16 cellular contexts compared by ENCODE assay signal in genomic region chr11:103659743-103660142, GRCh38.
A peak's percentile ranks its signal among the peaks of the same experiment; 100 is the strongest.
DNase-seq lines count a peak whose midpoint lies in the region; FAIRE-seq and TF ChIP-seq lines count a peak whose summit lies in the region.
"Had no signal": no experiment of that assay in that cellular context is flagged by ENCODE, and none has a peak within 500 bp of the region (broad histone marks: within the 10 kb centered on the region; RNA-seq: fewer than 3 reads in every experiment).

No MANE protein-coding gene starts in this region.

- no peak overlapping the region for H3K27ac Mint-ChIP-seq in astrocyte (ENCODE audit: unreplicated experiment)

- TF ChIP-seq RAD21 in neural cell (conservative IDR thresholded peaks at IDR 0.05), result no peak

- no peaks in the 10 kb centered on the region for H3F3A ChIP-seq in neural cell (ENCODE audit: insufficient read depth, low read length, poor library complexity, severe bottlenecking)

- DNase-seq in NCI-H1105 treated with DMSO at 0.1 percent for 48 hours (lab: John Stamatoyannopoulos, UW) (peak; percentile 12), NCI-H1105 (lab: John Stamatoyannopoulos, UW) (no peak), NCI-H345 treated with DMSO at 0.1 percent for 48 hours (lab: John Stamatoyannopoulos, UW; ENCODE audit: unreplicated experiment) (peak; percentile 3), astrocyte (ENCODE audit: low read depth) (peak; percentile 30), NCI-H226 (no peak), LoVo (ENCODE audit: low spot score) (no peak), GOT3 (lab: John Stamatoyannopoulos, UW) (no peak)
- DNase-seq: DMS79 treated with DMSO at 0.1 percent for 48 hours, MV-4-11, NCI-H1436 treated with DMSO at 0.1 percent for 48 hours, NCI-H2227 treated with DMSO at 0.1 percent for 48 hours had no signal

- no peaks in the 10 kb centered on the region for H3K27me3 Mint-ChIP-seq in astrocyte (ENCODE audit: low read depth, unreplicated experiment)

- no peaks in the 10 kb centered on the region for H3K36me3 Mint-ChIP-seq in astrocyte (ENCODE audit: low read depth, unreplicated experiment)

- FAIRE-seq in astrocyte (lab: Jason Lieb, UNC), result peak; percentile 5
- FAIRE-seq: A204.1, G401.6, GM12891, HepG2 had no signal

- no peak overlapping the region for H3K9ac ChIP-seq in astrocyte (ENCODE audit: low read length)
- H3K9ac ChIP-seq in neural cell (ENCODE audit: low read length), result no peak overlapping the region

- no peaks in the 10 kb centered on the region for H3K4me1 Mint-ChIP-seq in astrocyte (ENCODE audit: low read depth, unreplicated experiment)

- H3K9me3 ChIP-seq in astrocyte (ENCODE audit: insufficient read depth, low read depth, low read length), result no peaks in the 10 kb centered on the region
- no peaks in the 10 kb centered on the region for H3K9me3 ChIP-seq in neural cell (ENCODE audit: low read length)

- H2AFZ ChIP-seq in astrocyte (ENCODE audit: low read depth, low read length), result no peak overlapping the region
- H2AFZ ChIP-seq in neural cell (ENCODE audit: low read depth, low read length), result no peak overlapping the region

- H3K9me2 ChIP-seq in neural cell (ENCODE audit: insufficient read depth, low read length), result no peaks in the 10 kb centered on the region

- no peak for TF ChIP-seq EP300 in neural cell (conservative IDR thresholded peaks at IDR 0.05; ENCODE audit: poor library complexity, severe bottlenecking)

- H4K20me1 ChIP-seq in astrocyte (ENCODE audit: insufficient read depth, low read length), result no peaks in the 10 kb centered on the region
- H4K20me1 ChIP-seq in neural cell (ENCODE audit: insufficient read depth), result no peaks in the 10 kb centered on the region

- H3K4me3 Mint-ChIP-seq in astrocyte (ENCODE audit: unreplicated experiment), result no peak overlapping the region

- H3K4me1 ChIP-seq in astrocyte (ENCODE audit: insufficient read depth, low read length), result no peaks in the 10 kb centered on the region

- no peaks in the 10 kb centered on the region for H3K9me3 Mint-ChIP-seq in astrocyte (ENCODE audit: unreplicated experiment)

- no peaks in the 10 kb centered on the region for H3K36me3 ChIP-seq in astrocyte (ENCODE audit: insufficient read depth, low read length)
- H3K36me3 ChIP-seq in neural cell (ENCODE audit: insufficient read depth, low read length), result no peaks in the 10 kb centered on the region

- no peak overlapping the region for H3K27ac ChIP-seq in astrocyte (ENCODE audit: low read depth, low read length)
- no peak overlapping the region for H3K27ac ChIP-seq in neural cell (ENCODE audit: low read length)

- TF ChIP-seq CTCF in astrocyte (IDR thresholded peaks at IDR 0.05; ENCODE audit: insufficient read depth, low read depth, low read length) (no peak), neural cell (IDR thresholded peaks at IDR 0.05; ENCODE audit: poor library complexity, severe bottlenecking) (peak; percentile 2)

- H3K79me2 ChIP-seq in astrocyte (ENCODE audit: insufficient read depth, low read length) (no peaks in the 10 kb centered on the region), neural cell (replicated peaks; ENCODE audit: insufficient read depth, low read length) (no peaks in the 10 kb centered on the region)

- H3K27me3 ChIP-seq in astrocyte (ENCODE audit: insufficient read depth, low read length) (no peaks in the 10 kb centered on the region), neural cell (ENCODE audit: insufficient read depth, low read depth, low read length) (no peaks in the 10 kb centered on the region)

- no peak overlapping the region for H3K4me2 ChIP-seq in astrocyte (ENCODE audit: low read length)
- H3K4me2 ChIP-seq in neural cell (ENCODE audit: low read length), result no peak overlapping the region

- H3K4me3 ChIP-seq in astrocyte (ENCODE audit: insufficient read depth, low read depth, low read length), result no peak overlapping the region
- no peak overlapping the region for H3K4me3 ChIP-seq in neural cell (ENCODE audit: low read length)

TF ChIP-seq in neural cell, 6 proteins besides CTCF, POLR2A, EP300 and RAD21:
- TF ChIP-seq EZH2 (IDR thresholded peaks at IDR 0.05; ENCODE audit: borderline replicate concordance, insufficient read depth, low read length, poor library complexity, severe bottlenecking) (no peak), MXI1 (conservative IDR thresholded peaks at IDR 0.05; ENCODE audit: poor library complexity, severe bottlenecking) (no peak), TAF1 (IDR thresholded peaks at IDR 0.05; ENCODE audit: low read depth) (no peak), POLR2AphosphoS5 (IDR thresholded peaks at IDR 0.05) (no peak), SMC3 (conservative IDR thresholded peaks at IDR 0.05; ENCODE audit: poor library complexity) (no peak), REST (IDR thresholded peaks at IDR 0.05; ENCODE audit: borderline replicate concordance) (no peak)
TF ChIP-seq in neural cell: peak in this region for 0.

Comparison
In these comparisons a context has a peak if more than half of its experiments do, and no peak if none do; other contexts are left out.
1. DNase-seq: peak in NCI-H1105 treated with DMSO at 0.1 percent for 48 hours (single experiment), NCI-H345 treated with DMSO at 0.1 percent for 48 hours (single experiment) and astrocyte (single experiment); none in NCI-H1105 (single experiment), NCI-H226 (single experiment), LoVo (single experiment) and GOT3 (single experiment).